In the genomic region with DNA sequence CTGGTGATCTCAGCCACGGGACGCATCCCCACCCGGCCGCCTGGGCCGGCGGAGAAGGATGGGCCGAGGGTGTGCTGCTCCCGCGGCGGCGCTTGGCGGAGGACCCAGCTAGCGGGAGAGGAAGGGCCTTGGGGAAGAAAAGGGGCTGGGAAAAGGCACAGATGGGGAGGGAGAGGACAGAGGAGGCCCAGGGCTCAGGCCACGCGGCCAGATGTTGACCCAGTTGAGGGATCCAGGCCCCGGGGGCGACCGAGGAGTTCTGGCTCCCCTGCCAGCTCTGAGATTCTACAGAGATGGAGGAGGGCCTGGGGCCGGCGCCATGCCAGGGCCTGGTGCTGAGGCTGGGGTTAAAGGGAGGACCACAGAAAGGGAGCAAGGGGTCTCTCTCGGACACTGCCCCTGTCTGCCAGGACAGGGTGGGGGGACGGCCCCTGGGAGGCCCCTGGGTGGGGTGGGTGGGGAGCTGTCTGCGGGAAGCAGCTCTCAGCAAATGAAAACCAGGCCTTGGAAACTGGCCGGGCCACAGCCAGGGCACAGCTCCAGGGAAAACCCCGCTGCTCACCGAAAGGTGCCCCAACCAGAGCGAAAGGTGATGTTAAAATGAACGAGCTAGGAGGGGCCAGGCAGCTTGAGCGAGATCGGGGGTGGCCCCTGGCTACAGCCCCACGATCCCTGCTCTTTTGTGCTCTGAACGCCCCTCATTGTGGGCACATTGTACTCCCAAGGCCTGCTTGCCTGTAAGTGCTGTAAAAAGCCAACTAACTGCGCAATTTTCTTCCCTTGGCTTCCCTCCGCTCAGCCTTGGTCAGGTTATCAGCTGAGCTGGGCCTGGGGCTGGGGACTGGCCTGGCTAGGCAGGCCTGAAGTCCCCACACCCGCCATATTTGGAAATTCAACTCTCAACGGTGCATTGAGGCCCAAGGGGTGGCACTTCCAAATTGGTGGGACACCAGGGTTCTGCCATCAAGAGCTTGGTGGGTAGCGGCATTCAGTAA, we compare ENCODE assay signal across 16 cellular contexts.
A peak's percentile ranks its signal among the peaks of the same experiment; 100 is the strongest.
DNase-seq lines count a peak whose midpoint lies in the region; ATAC-seq, FAIRE-seq and TF ChIP-seq lines count a peak whose summit lies in the region.
"Had no signal": no experiment of that assay in that cellular context is flagged by ENCODE, and none has a peak within 500 bp of the region (broad histone marks: within the 10 kb centered on the region; RNA-seq: fewer than 3 reads in every experiment).

No MANE protein-coding gene starts in this region.

- intact Hi-C loops in stomach (cut with DNase I; ENCODE audit: low total_unique reads): no loop called here

- WGBS in endodermal cell (ENCODE audit: insufficient coverage in 1 of 2, insufficient read length in 1 of 2), 2 experiments: 95% methylated on average over 12 to 37 of the region's 37 CpGs
- no CpG with 5 or more reads among the region's 37 CpGs for whole genome bisulfite sequencing in mesendoderm (ENCODE audit: extremely low coverage, insufficient coverage, low lambda C conversion rate)
- WGBS in stomach, 5 donors: 52 to 64% (median 54%) methylated on average over 31 to 37 of the region's 37 CpGs

- no peaks in the 10 kb centered on the region for H3F3A ChIP-seq in GM23338 (replicated peaks; ENCODE audit: low read depth)

- H3K4me1 Mint-ChIP-seq in GM23338 (peaks cover 54% of the 10 kb centered on the region), endodermal cell (peaks cover 20% of the 10 kb centered on the region)
- H3K4me1 Mint-ChIP-seq in stimulated activated effector memory CD8-positive, alpha-beta T cell treated with anti-CD3 and anti-CD28 coated beads, Interleukin-12 subunit alpha, Interleukin-12 subunit beta, amount 100 ng/mL, for 72 hours: no peaks in the 10 kb centered on the region

- no peak overlapping the region for H3K23ac ChIP-seq in mesendoderm (ENCODE audit: low read length)

- H3K36me3 Mint-ChIP-seq in GM23338 (ENCODE audit: low read depth) (no peaks in the 10 kb centered on the region), endodermal cell (ENCODE audit: low read depth) (no peaks in the 10 kb centered on the region)
- H3K36me3 Mint-ChIP-seq in stimulated activated effector memory CD8-positive, alpha-beta T cell treated with anti-CD3 and anti-CD28 coated beads, Interleukin-12 subunit alpha, Interleukin-12 subunit beta, amount 100 ng/mL, for 72 hours: no peaks in the 10 kb centered on the region

- ATAC-seq in GM23338: no peak; the same call in 1 of the 3 replicates
- no peak for ATAC-seq in stimulated activated effector memory CD8-positive, alpha-beta T cell treated with anti-CD3 and anti-CD28 coated beads, Interleukin-12 subunit alpha, Interleukin-12 subunit beta, amount 100 ng/mL, for 72 hours
- ATAC-seq: activated CD8-positive, alpha-beta T cell treated with anti-CD3 and anti-CD28 coated beads, Interleukin-2, amount 10 ng/mL, durations not matched to agents 7 days and 5 days; GM12878 had no signal

- H3K79me2 ChIP-seq in GM23338 (replicated peaks; ENCODE audit: insufficient read depth) (no peaks in the 10 kb centered on the region), mesendoderm (ENCODE audit: control insufficient read depth, insufficient read depth, low read length) (no peaks in the 10 kb centered on the region)

- TF ChIP-seq CTCF in GM23338 (conservative IDR thresholded peaks at IDR 0.05; ENCODE audit: low read depth in 2 of 2) (no peak), endodermal cell (conservative IDR thresholded peaks at IDR 0.05) (no peak), stomach (IDR thresholded peaks at IDR 0.05) (no peak), GM13977 (IDR thresholded peaks at IDR 0.05; ENCODE audit: extremely low read depth, insufficient read depth, missing control alignments) (no peak)

- H4K20me1 ChIP-seq in GM23338 (replicated peaks; ENCODE audit: insufficient read depth): no peaks in the 10 kb centered on the region

- H3K4me1 ChIP-seq in GM23338 (ENCODE audit: insufficient read depth) (peaks cover 19% of the 10 kb centered on the region), endodermal cell (ENCODE audit: control insufficient read depth, insufficient read depth, low read length) (no peaks in the 10 kb centered on the region), mesendoderm (ENCODE audit: control insufficient read depth, low read depth, low read length) (peaks cover 4% of the 10 kb centered on the region), stomach (peaks cover 14 to 27% (median 21%) of the 10 kb centered on the region in 4 donors)

- H3K79me1 ChIP-seq in mesendoderm (ENCODE audit: low read length): peaks cover 2% of the 10 kb centered on the region

- no peak for TF ChIP-seq POLR2A in stomach (IDR thresholded peaks at IDR 0.05)

- in situ Hi-C loops in GM13977 (cut with MboI; ENCODE audit: low pct_unique_long_range_greater_than_20kb, low sequenced_read_pairs, unreplicated experiment): no loop called here

- no peak overlapping the region for H2AFZ ChIP-seq in GM23338

- DNase-seq in GM23338 (ENCODE audit: low spot score): no peak
- DNase-seq in endodermal cell: no peak
- DNase-seq in mesendoderm: no peak
- DNase-seq in stomach: no peak
- DNase-seq in NCI-H2196 treated with DMSO at 0.1 percent for 48 hours (lab: John Stamatoyannopoulos, UW; ENCODE audit: unreplicated experiment): no peak
- DNase-seq in urothelium cell line (ENCODE audit: low spot score): no peak
- DNase-seq in stimulated activated effector memory CD8-positive, alpha-beta T cell treated with anti-CD3 and anti-CD28 coated beads, Interleukin-12 subunit alpha, Interleukin-12 subunit beta, amount 100 ng/mL, for 72 hours (ENCODE audit: low spot score in 2 of 2): no peak
- DNase-seq in GM13977 (ENCODE audit: low spot score): no peak
- DNase-seq: activated CD8-positive, alpha-beta T cell treated with anti-CD3 and anti-CD28 coated beads, Interleukin-2, amount 10 ng/mL, durations not matched to agents 7 days and 5 days; activated naive CD4-positive, alpha-beta T cell; central memory CD4-positive, alpha-beta T cell; NCI-H2029 treated with DMSO at 0.1 percent for 48 hours; NCI-H748 treated with DMSO at 0.1 percent for 48 hours had no signal

- no peak overlapping the region for H2BK5ac ChIP-seq in mesendoderm (ENCODE audit: low read length)

- no peak overlapping the region for H4K5ac ChIP-seq in mesendoderm (ENCODE audit: low read length)

- H2AK5ac ChIP-seq in mesendoderm (ENCODE audit: low read length): no peak overlapping the region

- H4K8ac ChIP-seq in mesendoderm (ENCODE audit: low read depth, low read length): no peak overlapping the region

- H3K4me3 Mint-ChIP-seq in GM23338 (no peak overlapping the region), endodermal cell (no peak overlapping the region)
- H3K4me3 Mint-ChIP-seq in stimulated activated effector memory CD8-positive, alpha-beta T cell treated with anti-CD3 and anti-CD28 coated beads, Interleukin-12 subunit alpha, Interleukin-12 subunit beta, amount 100 ng/mL, for 72 hours: no peak overlapping the region
- H3K4me3 Mint-ChIP-seq: activated CD8-positive, alpha-beta T cell treated with anti-CD3 and anti-CD28 coated beads, Interleukin-2, amount 10 ng/mL, durations not matched to agents 7 days and 5 days had no signal

- H3K9me3 ChIP-seq in endodermal cell (ENCODE audit: control insufficient read depth, low read length) (no peaks in the 10 kb centered on the region), stomach (no peaks in the 10 kb centered on the region)
- H3K9me3 ChIP-seq: upper lobe of left lung had no signal

- FAIRE-seq in urothelium cell line (lab: Jason Lieb, UNC): no peak
- FAIRE-seq: GM12878 had no signal

- H3K9me2 ChIP-seq in GM23338 (ENCODE audit: insufficient read depth): no peaks in the 10 kb centered on the region

- H3K18ac ChIP-seq in mesendoderm (ENCODE audit: low read length): no peak overlapping the region

- no peak overlapping the region for H3K4ac ChIP-seq in mesendoderm (ENCODE audit: low read depth, low read length)

- H3K27ac Mint-ChIP-seq in GM23338: peak overlapping the region; percentile 36; the same call in 1 of the 2 replicates
- H3K27ac Mint-ChIP-seq in endodermal cell: no peak overlapping the region
- no peak overlapping the region for H3K27ac Mint-ChIP-seq in stimulated activated effector memory CD8-positive, alpha-beta T cell treated with anti-CD3 and anti-CD28 coated beads, Interleukin-12 subunit alpha, Interleukin-12 subunit beta, amount 100 ng/mL, for 72 hours
- H3K27ac Mint-ChIP-seq: activated CD8-positive, alpha-beta T cell treated with anti-CD3 and anti-CD28 coated beads, Interleukin-2, amount 10 ng/mL, durations not matched to agents 7 days and 5 days had no signal

- peak overlapping the region; percentile 34 for H3K56ac ChIP-seq in mesendoderm (ENCODE audit: low read length)

- H3K27me3 ChIP-seq in GM23338 (ENCODE audit: insufficient read depth) (no peaks in the 10 kb centered on the region), endodermal cell (ENCODE audit: control insufficient read depth, insufficient read depth, low read length, poor library complexity, severe bottlenecking) (no peaks in the 10 kb centered on the region), mesendoderm (ENCODE audit: insufficient read depth, low read length, poor library complexity) (no peaks in the 10 kb centered on the region), stomach (no peaks in the 10 kb centered on the region)
- H3K27me3 ChIP-seq: upper lobe of left lung had no signal

- H3K4me3 ChIP-seq in GM23338 (no peak overlapping the region), endodermal cell (ENCODE audit: low read length) (no peak overlapping the region), mesendoderm (ENCODE audit: low read length) (no peak overlapping the region), stomach (peak overlapping the region; percentile 8 to 21 (median 12))
- H3K4me3 ChIP-seq: GM12878, upper lobe of left lung had no signal

- TF ChIP-seq EP300 in stomach (IDR thresholded peaks at IDR 0.05): no peak

- H3K36me3 ChIP-seq in GM23338 (ENCODE audit: insufficient read depth) (no peaks in the 10 kb centered on the region), endodermal cell (ENCODE audit: control insufficient read depth, insufficient read depth, low read length) (no peaks in the 10 kb centered on the region), mesendoderm (ENCODE audit: control insufficient read depth, insufficient read depth, low read length) (no peaks in the 10 kb centered on the region), stomach (no peaks in the 10 kb centered on the region)
- H3K36me3 ChIP-seq: upper lobe of left lung had no signal

- no peak overlapping the region for H3K27ac ChIP-seq in GM23338 (ENCODE audit: low read depth)
- peak overlapping the region; percentile 66 for H3K27ac ChIP-seq in endodermal cell (ENCODE audit: low read depth, low read length)
- H3K27ac ChIP-seq in mesendoderm (ENCODE audit: low read depth, low read length): no peak overlapping the region
- H3K27ac ChIP-seq in stomach: peak overlapping the region in 4 of 5 donors; percentile 60 to 79 (median 74)
- H3K27ac ChIP-seq: epithelial cell of prostate had no signal

- H3K9ac ChIP-seq in endodermal cell (ENCODE audit: extremely low read depth, low read length, poor library complexity, severe bottlenecking): no peak overlapping the region
- H3K9ac ChIP-seq in mesendoderm (ENCODE audit: low read length): no peak overlapping the region

- peaks cover 7% of the 10 kb centered on the region for H3K27me3 Mint-ChIP-seq in GM23338 (ENCODE audit: insufficient read depth, low read depth, poor library complexity)
- no peaks in the 10 kb centered on the region for H3K27me3 Mint-ChIP-seq in endodermal cell (ENCODE audit: insufficient read depth)

- no peak overlapping the region for H2BK15ac ChIP-seq in mesendoderm (replicated peaks; ENCODE audit: low read depth)

- H3K9me3 Mint-ChIP-seq in GM23338 (no peaks in the 10 kb centered on the region; the same call in 2 of the 3 replicates), endodermal cell (no peaks in the 10 kb centered on the region)
- no peaks in the 10 kb centered on the region for H3K9me3 Mint-ChIP-seq in stimulated activated effector memory CD8-positive, alpha-beta T cell treated with anti-CD3 and anti-CD28 coated beads, Interleukin-12 subunit alpha, Interleukin-12 subunit beta, amount 100 ng/mL, for 72 hours

- H3K4me2 ChIP-seq in GM23338 (no peak overlapping the region), mesendoderm (ENCODE audit: low read length) (no peak overlapping the region)

- H2BK120ac ChIP-seq in mesendoderm (ENCODE audit: low read depth, low read length): no peak overlapping the region

Comparison
In these comparisons a context has a peak if more than half of its experiments do, and no peak if none do; other contexts are left out.
1. H3K27ac ChIP-seq: peak in endodermal cell (single experiment) and stomach (4 of 5); none in GM23338 (single experiment) and mesendoderm (single experiment).
2. H3K4me3 ChIP-seq: peak in stomach (4 of 4); none in GM23338 (single experiment), endodermal cell (single experiment) and mesendoderm (single experiment).